Comparison of ENCODE assay signal across 31 cellular contexts in the genomic region with DNA sequence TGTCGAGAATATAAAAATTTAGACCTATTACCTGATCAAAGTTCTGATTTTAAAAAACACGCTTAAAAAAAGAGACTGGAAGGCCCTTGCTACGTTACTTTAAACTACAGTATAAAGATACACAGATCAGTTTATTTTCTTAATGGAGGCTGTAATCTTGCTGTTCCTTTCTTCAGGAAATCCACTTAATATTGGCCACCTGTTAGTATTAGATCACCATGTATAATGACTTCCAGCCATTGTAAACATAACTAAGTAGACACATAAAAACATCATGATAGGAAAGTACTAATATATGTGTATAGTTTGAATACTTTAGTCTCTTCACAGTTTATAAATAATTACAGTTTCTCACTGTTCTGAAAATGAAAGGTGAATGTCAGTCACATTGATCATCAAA.
"Had no signal": no experiment of that assay in that cellular context is flagged by ENCODE, and none has a peak within 500 bp of the region (broad histone marks: within the 10 kb centered on the region; RNA-seq: fewer than 3 reads in every experiment).

No MANE protein-coding gene starts in this region.

- H3K4me2 ChIP-seq: PC-9 had no signal

- H3K4me3 ChIP-seq: K562, PC-9 had no signal

- H3K27ac ChIP-seq: brain microvascular endothelial cell, PC-9, RWPE1, WERI-Rb-1 had no signal

- H2AFZ ChIP-seq: PC-9 had no signal

- H3K36me3 ChIP-seq: brain microvascular endothelial cell, WERI-Rb-1 had no signal

- DNase-seq: activated CD4-positive, alpha-beta memory T cell treated with anti-CD3 and anti-CD28 coated beads, Interleukin-2, amount 10 ng/mL, durations not matched to agents 7 days and 5 days; activated CD4-positive, alpha-beta T cell treated with anti-CD3 and anti-CD28 coated beads for 1 hour; activated CD4-positive, alpha-beta T cell treated with anti-CD3 and anti-CD28 coated beads for 48 hours; activated CD4-positive, CD25-positive, alpha-beta regulatory T cell; activated CD8-positive, alpha-beta memory T cell treated with anti-CD3 and anti-CD28 coated beads for 24 hours; activated CD8-positive, alpha-beta memory T cell treated with anti-CD3 and anti-CD28 coated beads, Interleukin-2, amount 10 ng/mL, durations not matched to agents 7 days and 5 days; activated CD8-positive, alpha-beta memory T cell treated with anti-CD3 and anti-CD28 coated beads, Interleukin-2, amount 50 U/mL, for 48 hours; activated effector memory CD4-positive, alpha-beta T cell treated with Interleukin-2 at 50 U/mL for 16 hours; activated naive CD4-positive, alpha-beta T cell; activated naive CD4-positive, alpha-beta T cell treated with anti-CD3 and anti-CD28 coated beads, Interleukin-2, amount 50 U/mL, for 16 hours; activated naive CD8-positive, alpha-beta T cell treated with anti-CD3 and anti-CD28 coated beads for 36 hours; activated T-cell treated with anti-CD3 and anti-CD28 coated beads, Interleukin-2, amount 50 U/mL, for 48 hours; amniotic stem cell; aorta; brain microvascular endothelial cell; NCI-H1105; NCI-H1417 treated with DMSO at 0.1 percent for 48 hours; NCI-H187 treated with DMSO at 0.1 percent for 48 hours; NCI-H2081; NCI-H2171 treated with DMSO at 0.1 percent for 48 hours; NCI-H2227 treated with DMSO at 0.1 percent for 48 hours; NCI-H446; NCI-H510A treated with DMSO at 0.1 percent for 48 hours; NCI-H69; PC-9; SIG-M5; T1000; WERI-Rb-1 had no signal

- ATAC-seq: activated CD8-positive, alpha-beta memory T cell treated with anti-CD3 and anti-CD28 coated beads, Interleukin-2, amount 10 ng/mL, durations not matched to agents 7 days and 5 days; K562; Right ventricle myocardium inferior had no signal

- FAIRE-seq: K562 had no signal

- H3K27me3 ChIP-seq: brain microvascular endothelial cell had no signal
